Comparison of ENCODE assay signal across 24 cellular contexts in the genomic region with DNA sequence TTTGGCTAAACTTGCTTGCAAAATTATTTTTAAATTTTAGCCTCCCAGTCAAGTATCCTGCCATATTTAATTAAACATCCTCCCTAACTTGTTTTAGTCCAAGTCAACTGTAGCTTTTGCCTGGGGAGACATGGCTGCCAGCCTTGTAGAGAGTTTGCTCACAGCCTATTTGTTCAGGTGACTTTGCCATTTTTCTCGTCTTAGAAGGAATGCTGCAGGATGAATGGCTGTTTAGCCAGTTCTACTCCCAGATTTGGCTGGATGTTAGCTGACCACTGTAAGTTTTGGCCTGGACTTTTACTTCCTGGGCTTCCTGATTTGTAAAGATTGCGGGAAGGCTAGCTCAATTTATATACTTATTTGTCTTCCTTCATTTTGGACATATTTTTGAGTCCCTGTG.
"Had no signal": no experiment of that assay in that cellular context is flagged by ENCODE, and none has a peak within 500 bp of the region (broad histone marks: within the 10 kb centered on the region; RNA-seq: fewer than 3 reads in every experiment).

No MANE protein-coding gene starts in this region.

- ATAC-seq: effector memory CD8-positive, alpha-beta T cell; esophagus mucosa; gastrocnemius medialis; heart right ventricle; left cardiac atrium; left lung; left ventricle myocardium superior; lower lobe of right lung; mucosa of descending colon had no signal

- H3K27me3 ChIP-seq: colonic mucosa, esophagus squamous epithelium, gastrocnemius medialis, heart right ventricle, left lung had no signal

- H3K27me3 Mint-ChIP-seq: dendritic cell treated with granulocyte-macrophage colony-stimulating factor and Interleukin-4, amounts not matched to agents 40 ng/mL and 50 ng/mL, for 4 days; effector memory CD8-positive, alpha-beta T cell; memory B cell; naive B cell had no signal

- H3K36me3 Mint-ChIP-seq: memory B cell, mesothelial cell of epicardium, naive B cell had no signal

- H3K4me3 ChIP-seq: colonic mucosa, esophagus squamous epithelium, gastrocnemius medialis, heart right ventricle, left lung, lower lobe of right lung, mucosa of descending colon had no signal

- H3K4me1 Mint-ChIP-seq: memory B cell, naive B cell had no signal

- H3K36me3 ChIP-seq: colonic mucosa, esophagus squamous epithelium, gastrocnemius medialis, heart right ventricle, left lung, lower lobe of right lung had no signal

- H3K27ac Mint-ChIP-seq: dendritic cell treated with granulocyte-macrophage colony-stimulating factor and Interleukin-4, amounts not matched to agents 40 ng/mL and 50 ng/mL, for 4 days; effector memory CD8-positive, alpha-beta T cell; memory B cell; mesothelial cell of epicardium had no signal

- H3K9me3 ChIP-seq: colonic mucosa, gastrocnemius medialis had no signal

- H3K27ac ChIP-seq: colonic mucosa, epithelial cell of prostate, esophagus squamous epithelium, gastrocnemius medialis, heart right ventricle, left lung, lower lobe of right lung had no signal

- H3K4me1 ChIP-seq: colonic mucosa, esophagus squamous epithelium, gastrocnemius medialis, heart right ventricle, left lung, lower lobe of right lung had no signal

- H3K9me3 Mint-ChIP-seq: memory B cell had no signal

- DNase-seq: colonic mucosa; cortex of kidney; effector CD8-positive, alpha-beta T cell; effector memory CD8-positive, alpha-beta T cell; erythroblast; esophagus squamous epithelium; foreskin fibroblast; foreskin melanocyte; gastrocnemius medialis; glutamatergic neuron; head of caudate nucleus; heart right ventricle; hippocampal formation; left cardiac atrium; left lung; left ventricle myocardium superior; lower lobe of right lung; mucosa of descending colon; naive B cell had no signal

- H3K4me3 Mint-ChIP-seq: dendritic cell treated with granulocyte-macrophage colony-stimulating factor and Interleukin-4, amounts not matched to agents 40 ng/mL and 50 ng/mL, for 4 days; effector memory CD8-positive, alpha-beta T cell; memory B cell; mesothelial cell of epicardium; naive B cell had no signal
